In genomic region chr2:71102981-71103681, GRCh38 we compare ENCODE assay signal across 15 cellular contexts.
"Had no signal": no experiment of that assay in that cellular context is flagged by ENCODE, and none has a peak within 500 bp of the region (broad histone marks: within the 10 kb centered on the region; RNA-seq: fewer than 3 reads in every experiment).

No MANE protein-coding gene starts in this region.

- H3K27ac Mint-ChIP-seq: activated CD4-positive, alpha-beta T cell treated with anti-CD3 and anti-CD28 coated beads for 36 hours; activated CD8-positive, alpha-beta T cell treated with anti-CD3 and anti-CD28 coated beads, Interleukin-2, amount 10 ng/mL, durations not matched to agents 7 days and 5 days; activated naive CD4-positive, alpha-beta T cell treated with anti-CD3 and anti-CD28 coated beads for 36 hours; dendritic cell treated with granulocyte-macrophage colony-stimulating factor and Interleukin-4, amounts not matched to agents 40 ng/mL and 50 ng/mL, for 4 days had no signal

- H3K27ac ChIP-seq: adrenal gland, body of pancreas, heart right ventricle, thyroid gland, uterus, VCaP had no signal

- H3K36me3 ChIP-seq: adrenal gland, thyroid gland, uterus had no signal

- H3K4me3 Mint-ChIP-seq: activated CD4-positive, alpha-beta T cell treated with anti-CD3 and anti-CD28 coated beads for 36 hours; activated CD8-positive, alpha-beta T cell treated with anti-CD3 and anti-CD28 coated beads, Interleukin-2, amount 10 ng/mL, durations not matched to agents 7 days and 5 days; activated naive CD4-positive, alpha-beta T cell treated with anti-CD3 and anti-CD28 coated beads for 36 hours; dendritic cell treated with granulocyte-macrophage colony-stimulating factor and Interleukin-4, amounts not matched to agents 40 ng/mL and 50 ng/mL, for 4 days had no signal

- H3K27me3 ChIP-seq: adrenal gland, body of pancreas, heart right ventricle, thyroid gland, uterus had no signal

- H3K4me3 ChIP-seq: adrenal gland, body of pancreas, heart right ventricle, skin epidermis, thyroid gland, uterus had no signal

- DNase-seq: activated CD4-positive, alpha-beta T cell treated with anti-CD3 and anti-CD28 coated beads for 36 hours; activated CD8-positive, alpha-beta memory T cell treated with anti-CD3 and anti-CD28 coated beads, Interleukin-2, amount 50 U/mL, for 48 hours; activated CD8-positive, alpha-beta T cell treated with anti-CD3 and anti-CD28 coated beads, Interleukin-2, amount 10 ng/mL, durations not matched to agents 7 days and 5 days; activated naive CD4-positive, alpha-beta T cell treated with anti-CD3 and anti-CD28 coated beads for 36 hours; adrenal gland; body of pancreas; heart right ventricle; midbrain; posterior cingulate gyrus; T-helper 1 cell; thyroid gland; uterus had no signal

- H3K9me3 ChIP-seq: adrenal gland, body of pancreas, heart right ventricle, thyroid gland, uterus had no signal

- H3K4me1 ChIP-seq: adrenal gland, body of pancreas, thyroid gland, uterus had no signal

- H3K4me1 Mint-ChIP-seq: activated CD4-positive, alpha-beta T cell treated with anti-CD3 and anti-CD28 coated beads for 36 hours had no signal

- H3K27me3 Mint-ChIP-seq: activated CD4-positive, alpha-beta T cell treated with anti-CD3 and anti-CD28 coated beads for 36 hours; dendritic cell treated with granulocyte-macrophage colony-stimulating factor and Interleukin-4, amounts not matched to agents 40 ng/mL and 50 ng/mL, for 4 days had no signal

- ATAC-seq: activated CD4-positive, alpha-beta T cell treated with anti-CD3 and anti-CD28 coated beads for 36 hours; activated CD8-positive, alpha-beta T cell treated with anti-CD3 and anti-CD28 coated beads, Interleukin-2, amount 10 ng/mL, durations not matched to agents 7 days and 5 days; body of pancreas; heart right ventricle had no signal
